ENCODE assay signal across 38 cellular contexts in genomic region chr1:182957902-182958395, GRCh38. TPM values are rescaled to one million over a fixed set of nuclear protein-coding genes. Genes with fewer than 3 reads are reported as not detected.
"Had no signal": no experiment of that assay in that cellular context is flagged by ENCODE, and none has a peak within 500 bp of the region (broad histone marks: within the 10 kb centered on the region; RNA-seq: fewer than 3 reads in every experiment).

No MANE protein-coding gene starts in this region.

- H3K36me3 ChIP-seq: adrenal gland, ascending aorta, cardiac muscle cell, colonic mucosa, upper lobe of left lung, vagina, WERI-Rb-1 had no signal

- H3K4me2 ChIP-seq: smooth muscle cell had no signal

- H3K9me3 Mint-ChIP-seq: activated CD4-positive, alpha-beta memory T cell treated with anti-CD3 and anti-CD28 coated beads for 36 hours; activated CD4-positive, alpha-beta T cell treated with anti-CD3 and anti-CD28 coated beads, Interleukin-2, amount 10 ng/mL, durations not matched to agents 24 days and 14 days; activated naive CD4-positive, alpha-beta T cell treated with anti-CD3 and anti-CD28 coated beads for 36 hours; activated naive CD8-positive, alpha-beta T cell treated with anti-CD3 and anti-CD28 coated beads for 36 hours; activated T-helper 1 cell treated with anti-CD3 and anti-CD28 coated beads, Interleukin-12 subunit alpha, Interleukin-12 subunit beta, Interleukin-2, Interleukin-4 antibody, amounts not matched to agents 30 ng/mL and 10 ng/mL and 1 ng/mL, durations not matched to agents 14 hours and 24 hours and 36 hours; memory B cell; stimulated activated memory B cell treated with anti-CD40 and anti-IgM and Interleukin-4, amounts not matched to agents 10 μg/mL and 1 μg/mL and 100 μg/mL, for 72 hours; stimulated activated naive CD8-positive, alpha-beta T cell treated with anti-CD3 and anti-CD28 coated beads, Interleukin-15, amount 100 ng/mL, for 72 hours; T-helper 1 cell treated with Interleukin-12 subunit alpha and Interleukin-12 subunit beta and Interleukin-4 antibody, amounts not matched to agents 30 μg/mL and 1 μg/mL, for 36 hours had no signal

- H3K27ac ChIP-seq: adrenal gland, ascending aorta, cardiac muscle cell, colonic mucosa, upper lobe of left lung, vagina, WERI-Rb-1 had no signal

- H3K4me3 Mint-ChIP-seq: activated CD4-positive, alpha-beta memory T cell treated with anti-CD3 and anti-CD28 coated beads for 36 hours; activated CD4-positive, alpha-beta T cell treated with anti-CD3 and anti-CD28 coated beads, Interleukin-2, amount 10 ng/mL, durations not matched to agents 24 days and 14 days; activated naive CD4-positive, alpha-beta T cell treated with anti-CD3 and anti-CD28 coated beads for 36 hours; activated naive CD8-positive, alpha-beta T cell treated with anti-CD3 and anti-CD28 coated beads for 36 hours; activated T-helper 1 cell treated with anti-CD3 and anti-CD28 coated beads, Interleukin-12 subunit alpha, Interleukin-12 subunit beta, Interleukin-2, Interleukin-4 antibody, amounts not matched to agents 30 ng/mL and 10 ng/mL and 1 ng/mL, durations not matched to agents 14 hours and 24 hours and 36 hours; brain; memory B cell; natural killer cell treated with Interleukin-12 subunit alpha and Interleukin-12 subunit beta and Interleukin-15 and Interleukin-18, amount 100 ng/mL, for 72 hours; stimulated activated memory B cell treated with anti-CD40 and anti-IgM and Interleukin-4, amounts not matched to agents 10 μg/mL and 1 μg/mL and 100 μg/mL, for 72 hours; stimulated activated naive CD8-positive, alpha-beta T cell treated with anti-CD3 and anti-CD28 coated beads, Interleukin-15, amount 100 ng/mL, for 72 hours; T-helper 1 cell treated with Interleukin-12 subunit alpha and Interleukin-12 subunit beta and Interleukin-4 antibody, amounts not matched to agents 30 μg/mL and 1 μg/mL, for 36 hours had no signal

- H3K36me3 Mint-ChIP-seq: activated CD4-positive, alpha-beta memory T cell treated with anti-CD3 and anti-CD28 coated beads for 36 hours; activated naive CD8-positive, alpha-beta T cell treated with anti-CD3 and anti-CD28 coated beads for 36 hours; brain; memory B cell; natural killer cell treated with Interleukin-12 subunit alpha and Interleukin-12 subunit beta and Interleukin-15 and Interleukin-18, amount 100 ng/mL, for 72 hours; stimulated activated memory B cell treated with anti-CD40 and anti-IgM and Interleukin-4, amounts not matched to agents 10 μg/mL and 1 μg/mL and 100 μg/mL, for 72 hours had no signal

- DNase-seq: activated CD4-positive, alpha-beta memory T cell treated with anti-CD3 and anti-CD28 coated beads for 36 hours; activated CD4-positive, alpha-beta T cell treated with anti-CD3 and anti-CD28 coated beads, Interleukin-2, amount 10 ng/mL, durations not matched to agents 24 days and 14 days; activated CD4-positive, CD25-positive, alpha-beta regulatory T cell treated with anti-CD3 and anti-CD28 coated beads, Interleukin-2, amount 50 U/mL, for 72 hours; activated CD8-positive, alpha-beta memory T cell treated with anti-CD3 and anti-CD28 coated beads, Interleukin-2, amount 50 U/mL, for 4 hours; activated effector memory CD4-positive, alpha-beta T cell treated with anti-CD3 and anti-CD28 coated beads, Interleukin-2, amount 50 U/mL, for 16 hours; activated naive CD4-positive, alpha-beta T cell treated with anti-CD3 and anti-CD28 coated beads for 36 hours; activated naive CD8-positive, alpha-beta T cell treated with anti-CD3 and anti-CD28 coated beads for 36 hours; activated T-cell treated with anti-CD3 and anti-CD28 coated beads, Interleukin-2, amount 50 U/mL, for 1 hour; adrenal gland; cerebellar nuclear complex; colonic mucosa; foreskin fibroblast; head of caudate nucleus; hippocampal formation; stimulated activated CD4-positive, alpha-beta T cell treated with anti-CD3 and anti-CD28 coated beads, Interleukin-1b, Interleukin-23, amount 100 ng/mL, for 48 hours; stimulated activated CD4-positive, alpha-beta T cell treated with anti-CD3 and anti-CD28 coated beads, Interleukin-4, amount 100 ng/mL, for 4 hours; stimulated activated CD8-positive, alpha-beta memory T cell treated with anti-CD3 and anti-CD28 coated beads, Interleukin-4, amount 100 ng/mL, for 48 hours; stimulated activated naive CD8-positive, alpha-beta T cell treated with anti-CD3 and anti-CD28 coated beads, Interleukin-15, amount 100 ng/mL, for 72 hours; substantia nigra; T-helper 9 cell; upper lobe of left lung; WERI-Rb-1 had no signal

- H3K4me3 ChIP-seq: adrenal gland, ascending aorta, cardiac muscle cell, colonic mucosa, smooth muscle cell, upper lobe of left lung, vagina had no signal

- H3K4me1 ChIP-seq: colonic mucosa had no signal

- H3K9me3 ChIP-seq: adrenal gland, ascending aorta, colonic mucosa, upper lobe of left lung, vagina had no signal

- H3K27me3 ChIP-seq: ascending aorta, cardiac muscle cell, colonic mucosa, vagina had no signal

- H3K27ac Mint-ChIP-seq: activated CD4-positive, alpha-beta memory T cell treated with anti-CD3 and anti-CD28 coated beads for 36 hours; activated CD4-positive, alpha-beta T cell treated with anti-CD3 and anti-CD28 coated beads, Interleukin-2, amount 10 ng/mL, durations not matched to agents 24 days and 14 days; activated naive CD4-positive, alpha-beta T cell treated with anti-CD3 and anti-CD28 coated beads for 36 hours; activated naive CD8-positive, alpha-beta T cell treated with anti-CD3 and anti-CD28 coated beads for 36 hours; activated T-helper 1 cell treated with anti-CD3 and anti-CD28 coated beads, Interleukin-12 subunit alpha, Interleukin-12 subunit beta, Interleukin-2, Interleukin-4 antibody, amounts not matched to agents 30 ng/mL and 10 ng/mL and 1 ng/mL, durations not matched to agents 14 hours and 24 hours and 36 hours; brain; memory B cell; natural killer cell treated with Interleukin-12 subunit alpha and Interleukin-12 subunit beta and Interleukin-15 and Interleukin-18, amount 100 ng/mL, for 72 hours; stimulated activated memory B cell treated with anti-CD40 and anti-IgM and Interleukin-4, amounts not matched to agents 10 μg/mL and 1 μg/mL and 100 μg/mL, for 72 hours; T-helper 1 cell treated with Interleukin-12 subunit alpha and Interleukin-12 subunit beta and Interleukin-4 antibody, amounts not matched to agents 30 μg/mL and 1 μg/mL, for 36 hours had no signal

RNA-seq across cellular contexts. Expression of gene SHCBP1L, which starts 5.0 kb away (rescaled TPM):
- total RNA-seq: activated CD4-positive, alpha-beta memory T cell treated with anti-CD3 and anti-CD28 coated beads for 36 hours; activated CD4-positive, alpha-beta T cell treated with anti-CD3 and anti-CD28 coated beads, Interleukin-2, amount 10 ng/mL, durations not matched to agents 24 days and 14 days; activated CD8-positive, alpha-beta memory T cell treated with anti-CD3 and anti-CD28 coated beads for 36 hours; activated naive CD4-positive, alpha-beta T cell treated with anti-CD3 and anti-CD28 coated beads for 36 hours; activated naive CD8-positive, alpha-beta T cell treated with anti-CD3 and anti-CD28 coated beads for 36 hours; activated T-helper 1 cell treated with anti-CD3 and anti-CD28 coated beads, Interleukin-12 subunit alpha, Interleukin-12 subunit beta, Interleukin-2, Interleukin-4 antibody, amounts not matched to agents 30 ng/mL and 10 ng/mL and 1 ng/mL, durations not matched to agents 14 hours and 24 hours and 36 hours; adrenal gland; ascending aorta; cardiac muscle cell; colonic mucosa; esophagus mucosa; mononuclear cell; myocyte; natural killer cell treated with Interleukin-12 subunit alpha and Interleukin-12 subunit beta and Interleukin-15 and Interleukin-18, amount 100 ng/mL, for 72 hours; osteocyte; posterior vena cava; smooth muscle cell; upper lobe of left lung; vagina had no signal
